ENCODE assay signal across 8 cellular contexts in the genomic region with DNA sequence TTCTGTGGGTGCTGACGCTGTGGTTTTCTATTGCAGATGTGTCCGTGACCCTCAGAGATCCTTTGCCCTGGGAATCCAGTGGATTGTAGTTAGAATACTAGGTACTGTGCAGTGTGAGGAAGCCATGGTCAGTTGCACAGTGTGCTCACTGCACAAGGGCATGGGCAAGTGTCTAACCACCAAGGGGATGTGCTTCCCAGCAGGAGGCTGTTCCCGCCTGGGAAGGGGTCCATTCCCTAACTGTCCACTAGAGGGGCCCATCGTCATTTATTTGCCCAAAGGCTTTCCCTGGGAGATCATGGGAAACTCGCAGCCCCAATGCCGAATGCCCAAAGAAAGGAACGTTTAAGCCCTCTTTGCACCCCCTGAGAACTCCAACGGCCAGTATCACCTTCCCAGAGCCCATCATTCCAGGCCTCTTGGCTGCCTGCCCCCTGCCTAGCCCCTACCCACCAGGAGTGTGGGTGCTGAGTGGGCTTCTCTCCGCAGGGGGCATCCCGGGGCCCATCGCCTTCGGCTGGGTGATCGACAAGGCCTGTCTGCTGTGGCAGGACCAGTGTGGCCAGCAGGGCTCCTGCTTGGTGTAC. TPM values are rescaled to one million over a fixed set of nuclear protein-coding genes. Genes with fewer than 3 reads are reported as not detected.
DNase-seq lines count a peak whose midpoint lies in the region; ATAC-seq, FAIRE-seq and TF ChIP-seq lines count a peak whose summit lies in the region.

No MANE protein-coding gene starts in this region.

- no TSS peak for BruUV-seq in endothelial cell of umbilical vein (replicated peaks; lab: Mats Ljungman, UMichigan)

- no peak overlapping the region for H3K4ac ChIP-seq in mesendoderm (ENCODE audit: low read depth, low read length)

- no peak for TF ChIP-seq POLR2A in GM12892 (IDR thresholded peaks at IDR 0.05; ENCODE audit: low read depth, low read length)
- no peak for TF ChIP-seq POLR2A in endothelial cell of umbilical vein (IDR thresholded peaks at IDR 0.05; ENCODE audit: low read depth, low read length)

- H3K9me3 ChIP-seq in endothelial cell of umbilical vein (replicated peaks; ENCODE audit: control insufficient read depth, insufficient read depth, low read length), result no peaks in the 10 kb centered on the region

- H3K4me3 Mint-ChIP-seq in activated B cell treated with CpG ODN at 0.5 μM for 24 hours (no peak overlapping the region), type B pancreatic cell (peak overlapping the region; percentile 34)
- no peak overlapping the region for H3K4me3 Mint-ChIP-seq in activated T-helper 17 cell treated with anti-CD3 and anti-CD28 coated beads, Interleukin-2, amount 50 U/mL, for 72 hours

- H3K27me3 Mint-ChIP-seq in activated B cell treated with CpG ODN at 0.5 μM for 24 hours, result no peaks in the 10 kb centered on the region
- H3K27me3 Mint-ChIP-seq in type B pancreatic cell, result peaks cover 3% of the 10 kb centered on the region
- no peaks in the 10 kb centered on the region for H3K27me3 Mint-ChIP-seq in activated T-helper 17 cell treated with anti-CD3 and anti-CD28 coated beads, Interleukin-2, amount 50 U/mL, for 72 hours

- dilution Hi-C loops in endothelial cell of umbilical vein (cut with MboI; ENCODE audit: extremely low pct_ligation_motif_present, low sequenced_read_pairs), result no loop called here

- H3K4me2 ChIP-seq in endothelial cell of umbilical vein (ENCODE audit: insufficient read depth, low read length) (no peak overlapping the region), mesendoderm (ENCODE audit: low read length) (no peak overlapping the region)

- no peaks in the 10 kb centered on the region for H3K36me3 ChIP-seq in endothelial cell of umbilical vein (ENCODE audit: control insufficient read depth in 2 of 2, extremely low read depth in 1 of 2, insufficient read depth in 2 of 2, low read length in 2 of 2)
- no peaks in the 10 kb centered on the region for H3K36me3 ChIP-seq in mesendoderm (ENCODE audit: control insufficient read depth, insufficient read depth, low read length)

- FAIRE-seq in GM12892 (lab: Jason Lieb, UNC) (no peak), endothelial cell of umbilical vein (lab: Jason Lieb, UNC) (peak; percentile 96)

- H3K79me2 ChIP-seq in endothelial cell of umbilical vein (ENCODE audit: control insufficient read depth, insufficient read depth, low read length), result no peaks in the 10 kb centered on the region
- H3K79me2 ChIP-seq in mesendoderm (ENCODE audit: control insufficient read depth, insufficient read depth, low read length), result no peaks in the 10 kb centered on the region

- POLR2A ChIA-PET in activated B cell treated with CpG ODN at 0.5 μM for 24 hours (lab: Charles Lee) (no interaction called here), endothelial cell of umbilical vein (lab: Charles Lee) (no interaction called here)

- no peak overlapping the region for H3K27ac Mint-ChIP-seq in activated B cell treated with CpG ODN at 0.5 μM for 24 hours
- H3K27ac Mint-ChIP-seq in type B pancreatic cell, result peak overlapping the region; percentile 50
- no peak overlapping the region for H3K27ac Mint-ChIP-seq in activated T-helper 17 cell treated with anti-CD3 and anti-CD28 coated beads, Interleukin-2, amount 50 U/mL, for 72 hours

- no peak overlapping the region for H3K18ac ChIP-seq in mesendoderm (ENCODE audit: low read length)

- H2BK5ac ChIP-seq in mesendoderm (ENCODE audit: low read length), result no peak overlapping the region

- no peak overlapping the region for H3K23ac ChIP-seq in mesendoderm (ENCODE audit: low read length)

- peak; percentile 45 for ATAC-seq in activated B cell treated with CpG ODN at 0.5 μM for 24 hours (ENCODE audit: low read depth)
- ATAC-seq in activated T-helper 17 cell treated with anti-CD3 and anti-CD28 coated beads, Interleukin-2, amount 50 U/mL, for 72 hours (replicated peaks), result no peak

- no peak overlapping the region for H2BK120ac ChIP-seq in mesendoderm (ENCODE audit: low read depth, low read length)

- H3K79me1 ChIP-seq in mesendoderm (ENCODE audit: low read length), result no peaks in the 10 kb centered on the region

- no peak for TF ChIP-seq CTCF in activated B cell treated with CpG ODN at 0.5 μM for 24 hours (IDR thresholded peaks at IDR 0.05)
- peak; percentile 87 to 91 for TF ChIP-seq CTCF in endothelial cell of umbilical vein (IDR thresholded peaks at IDR 0.05; ENCODE audit: extremely low read depth in 1 of 2, insufficient read depth in 1 of 2, low read depth in 1 of 2, low read length in 2 of 2)
- peak; percentile 89 for TF ChIP-seq CTCF in type B pancreatic cell (conservative IDR thresholded peaks at IDR 0.05)

- DNase-seq in AG08395 (ENCODE audit: low spot score) (peak; percentile 93), GM12892 (ENCODE audit: insufficient read length) (peak; percentile 58), NCI-H2107 treated with DMSO at 0.1 percent for 48 hours (lab: John Stamatoyannopoulos, UW; ENCODE audit: unreplicated experiment) (peak; percentile 61), activated B cell treated with CpG ODN at 0.5 μM for 24 hours (no peak), endothelial cell of umbilical vein (ENCODE audit: low read depth, low spot score) (peak; percentile 76), mesendoderm (peak; percentile 77), type B pancreatic cell (ENCODE audit: extremely low spot score, unreplicated experiment) (no peak)

- no peak overlapping the region for H2BK15ac ChIP-seq in mesendoderm (replicated peaks; ENCODE audit: low read depth)

- H3K9me3 Mint-ChIP-seq in activated B cell treated with CpG ODN at 0.5 μM for 24 hours (no peaks in the 10 kb centered on the region), type B pancreatic cell (no peaks in the 10 kb centered on the region)
- H3K9me3 Mint-ChIP-seq in activated T-helper 17 cell treated with anti-CD3 and anti-CD28 coated beads, Interleukin-2, amount 50 U/mL, for 72 hours, result no peaks in the 10 kb centered on the region

- no peak overlapping the region for H2AK5ac ChIP-seq in mesendoderm (ENCODE audit: low read length)

- H4K5ac ChIP-seq in mesendoderm (ENCODE audit: low read length), result no peak overlapping the region

- H3K4me1 Mint-ChIP-seq in activated B cell treated with CpG ODN at 0.5 μM for 24 hours (no peaks in the 10 kb centered on the region), type B pancreatic cell (ENCODE audit: unreplicated experiment) (peaks cover 23% of the 10 kb centered on the region)
- no peaks in the 10 kb centered on the region for H3K4me1 Mint-ChIP-seq in activated T-helper 17 cell treated with anti-CD3 and anti-CD28 coated beads, Interleukin-2, amount 50 U/mL, for 72 hours

- H3K4me3 ChIP-seq in endothelial cell of umbilical vein (replicated peaks in 1 of 3; ENCODE audit: insufficient read depth in 1 of 3, low read depth in 1 of 3, low read length in 3 of 3) (no peak overlapping the region), mesendoderm (ENCODE audit: low read length) (no peak overlapping the region)

- H3K9ac ChIP-seq in endothelial cell of umbilical vein (replicated peaks; ENCODE audit: extremely low read depth, insufficient read depth, low read length), result no peak overlapping the region
- H3K9ac ChIP-seq in mesendoderm (ENCODE audit: low read length), result no peak overlapping the region

- H3K9me1 ChIP-seq in endothelial cell of umbilical vein (replicated peaks; ENCODE audit: control insufficient read depth, extremely low read depth, insufficient read depth, low read length), result no peaks in the 10 kb centered on the region

- intact Hi-C loops in activated B cell treated with CpG ODN at 0.5 μM for 24 hours (cut with micrococcal nuclease) (loop anchor here (1.0 kb wide), 3 partner anchors 123 to 140 kb away; a partner anchor contains a TSS), endothelial cell of umbilical vein (cut with micrococcal nuclease) (loop anchor here (1.0 to 2.0 kb wide), 4 partner anchors 35 to 140 kb away; no protein-coding TSS in a partner anchor)

- H3K4me1 ChIP-seq in endothelial cell of umbilical vein (ENCODE audit: control insufficient read depth, extremely low read depth, insufficient read depth, low read length), result peaks cover 13% of the 10 kb centered on the region
- no peaks in the 10 kb centered on the region for H3K4me1 ChIP-seq in mesendoderm (ENCODE audit: control insufficient read depth, low read depth, low read length)

- H3K56ac ChIP-seq in mesendoderm (ENCODE audit: low read length), result no peak overlapping the region

- H4K8ac ChIP-seq in mesendoderm (ENCODE audit: low read depth, low read length), result no peak overlapping the region

- H2AFZ ChIP-seq in endothelial cell of umbilical vein (ENCODE audit: low read depth, low read length), result no peak overlapping the region

- H3K27ac ChIP-seq in endothelial cell of umbilical vein (ENCODE audit: insufficient read depth, low read depth, low read length), result no peak overlapping the region
- H3K27ac ChIP-seq in mesendoderm (ENCODE audit: low read depth, low read length), result no peak overlapping the region

- no peaks in the 10 kb centered on the region for H4K20me1 ChIP-seq in endothelial cell of umbilical vein (replicated peaks; ENCODE audit: control insufficient read depth, extremely low read depth, insufficient read depth, low read length)

- CTCF ChIA-PET in activated B cell treated with CpG ODN at 0.5 μM for 24 hours (lab: Charles Lee), result interaction anchor here (1.1 to 1.2 kb wide), 2 partner anchors 11 to 44 kb away, joined by 6 to 7 read pairs; no protein-coding TSS in a partner anchor
- CTCF ChIA-PET in endothelial cell of umbilical vein (lab: Charles Lee), result interaction anchor here (1.2 to 9.2 kb wide), 8 partner anchors 10 to 140 kb away, joined by 5 to 120 read pairs (median 8); no protein-coding TSS in a partner anchor

- peaks cover 41% of the 10 kb centered on the region for H3K36me3 Mint-ChIP-seq in activated B cell treated with CpG ODN at 0.5 μM for 24 hours (ENCODE audit: low read depth)
- no peaks in the 10 kb centered on the region for H3K36me3 Mint-ChIP-seq in type B pancreatic cell
- peaks cover 34% of the 10 kb centered on the region for H3K36me3 Mint-ChIP-seq in activated T-helper 17 cell treated with anti-CD3 and anti-CD28 coated beads, Interleukin-2, amount 50 U/mL, for 72 hours (ENCODE audit: low read depth)

- WGBS in mesendoderm (ENCODE audit: extremely low coverage, insufficient coverage, low lambda C conversion rate), result no CpG with 5 or more reads among the region's 13 CpGs

- H3K27me3 ChIP-seq in endothelial cell of umbilical vein (ENCODE audit: control insufficient read depth in 2 of 2, insufficient read depth in 2 of 2, low read length in 2 of 2), result no peaks in the 10 kb centered on the region
- no peaks in the 10 kb centered on the region for H3K27me3 ChIP-seq in mesendoderm (ENCODE audit: insufficient read depth, low read length, poor library complexity)

RNA-seq across cellular contexts. Expression of a gene that starts 26.2 kb away (rescaled TPM):
- polyA plus RNA-seq in GM12892 (2012; ENCODE audit: missing spikeins), result 8.7 TPM
- total RNA-seq in activated B cell treated with CpG ODN at 0.5 μM for 24 hours, result 27.8 and 38.9 TPM in 2 replicates
- total RNA-seq in endothelial cell of umbilical vein, result 3.3 and 4.1 TPM in 2 replicates
- polyA plus RNA-seq in endothelial cell of umbilical vein, result 0.92 and 1.4 TPM in 2 replicates
- polyA plus RNA-seq in endothelial cell of umbilical vein (2011; cell fraction: cytosol; rRNA removed), result 1.1 and 1.4 TPM in 2 replicates
- 2.6 and 3.5 TPM in 2 replicates for polyA plus RNA-seq in endothelial cell of umbilical vein (2011; cell fraction: nucleus; rRNA removed)
- 3.8 and 5.4 TPM in 2 replicates for polyA plus RNA-seq in endothelial cell of umbilical vein (2012)
- 0.55 and 1.00 TPM in 2 replicates for polyA minus RNA-seq in endothelial cell of umbilical vein
- polyA minus RNA-seq in endothelial cell of umbilical vein (2011; cell fraction: cytosol; rRNA and poly(A)+ RNA removed), result 30.2 TPM
- polyA minus RNA-seq in endothelial cell of umbilical vein (2011; cell fraction: nucleus; rRNA and poly(A)+ RNA removed), result 1.1 and 1.7 TPM in 2 replicates
- polyA plus RNA-seq in mesendoderm (2013, experiment 1 of 2), result 1.6 TPM
- 1.8 TPM for polyA plus RNA-seq in mesendoderm (2013, experiment 2 of 2)
- 2.6 and 5.3 TPM in 2 replicates for total RNA-seq in type B pancreatic cell (ENCODE audit: low replicate concordance)
- 10 to 100 TPM; 41.1 to 53.6 TPM for total RNA-seq in activated T-helper 17 cell treated with anti-CD3 and anti-CD28 coated beads, Interleukin-2, amount 50 U/mL, for 72 hours

RNA-seq across cellular contexts. Expression of a gene that starts 40.1 kb away (rescaled TPM):
- not detected for polyA plus RNA-seq in GM12892 (2012; ENCODE audit: missing spikeins)
- total RNA-seq in activated B cell treated with CpG ODN at 0.5 μM for 24 hours (not detected in 2 replicates), endothelial cell of umbilical vein (0.30 and 2.1 TPM in 2 replicates), type B pancreatic cell (ENCODE audit: low replicate concordance) (0.24 TPM in 1 of 2 replicates, not detected in the other)
- polyA plus RNA-seq in endothelial cell of umbilical vein, result 0.11 and 0.14 TPM in 2 replicates
- polyA plus RNA-seq in endothelial cell of umbilical vein (2011; cell fraction: cytosol; rRNA removed), result 0.14 and 0.21 TPM in 2 replicates
- polyA plus RNA-seq in endothelial cell of umbilical vein (2011; cell fraction: nucleus; rRNA removed), result 0.15 and 0.20 TPM in 2 replicates
- 0.82 and 2.2 TPM in 2 replicates for polyA plus RNA-seq in endothelial cell of umbilical vein (2012)
- polyA minus RNA-seq in endothelial cell of umbilical vein, result not detected in 2 replicates
- polyA minus RNA-seq in endothelial cell of umbilical vein (2011; cell fraction: cytosol; rRNA and poly(A)+ RNA removed), result not detected
- 0.10 TPM in 1 of 2 replicates, not detected in the other for polyA minus RNA-seq in endothelial cell of umbilical vein (2011; cell fraction: nucleus; rRNA and poly(A)+ RNA removed)
- polyA plus RNA-seq in mesendoderm (2013, experiment 1 of 2), result 0.76 TPM
- polyA plus RNA-seq in mesendoderm (2013, experiment 2 of 2), result 0.73 TPM
- total RNA-seq in activated T-helper 17 cell treated with anti-CD3 and anti-CD28 coated beads, Interleukin-2, amount 50 U/mL, for 72 hours, result not detected

Comparison
In these comparisons a context has a peak if more than half of its experiments do, and no peak if none do; other contexts are left out.
1. DNase-seq: peak in AG08395 (single experiment), GM12892 (single experiment), NCI-H2107 treated with DMSO at 0.1 percent for 48 hours (single experiment), endothelial cell of umbilical vein (single experiment) and mesendoderm (single experiment); none in activated B cell treated with CpG ODN at 0.5 μM for 24 hours (single experiment) and type B pancreatic cell (single experiment).